ENCODE assay signal across 21 cellular contexts in the genomic region with DNA sequence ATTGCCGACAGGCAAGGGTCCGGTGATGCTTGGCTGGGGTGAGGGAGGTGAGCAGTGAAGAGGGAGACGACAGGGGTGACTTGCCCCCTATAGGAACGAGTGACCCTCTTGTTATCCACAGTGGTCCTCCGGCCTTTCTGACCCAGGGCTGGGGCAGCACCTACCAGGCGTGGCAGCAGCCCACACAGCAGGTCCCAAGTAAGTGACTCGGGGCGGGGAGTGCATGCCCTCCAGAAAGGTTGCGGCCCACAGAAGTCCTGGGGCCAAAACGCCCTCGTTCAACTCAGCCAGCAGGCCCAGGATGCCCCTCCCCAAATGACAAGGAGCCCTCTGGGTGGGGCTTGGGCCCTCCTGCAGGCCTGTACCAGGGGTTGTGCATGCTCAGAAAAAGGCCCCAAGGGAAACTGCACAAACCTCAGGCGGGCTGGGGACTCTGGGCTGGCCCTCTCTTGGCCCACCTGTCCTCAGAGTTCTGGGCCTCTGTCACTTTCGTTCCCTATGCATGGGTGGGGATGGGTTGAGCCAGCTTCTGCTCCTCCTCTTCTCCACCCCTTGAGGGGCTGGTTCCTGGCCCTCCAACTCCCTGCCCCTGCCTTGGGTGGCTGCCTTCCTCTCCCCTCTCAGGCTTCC. TPM values are rescaled to one million over a fixed set of nuclear protein-coding genes. Genes with fewer than 3 reads are reported as not detected.
"Had no signal": no experiment of that assay in that cellular context is flagged by ENCODE, and none has a peak within 500 bp of the region (broad histone marks: within the 10 kb centered on the region; RNA-seq: fewer than 3 reads in every experiment).

No MANE protein-coding gene starts in this region.

- H3K4me3 Mint-ChIP-seq: naive thymus-derived CD8-positive, alpha-beta T cell; stimulated activated effector memory CD8-positive, alpha-beta T cell treated with anti-CD3 and anti-CD28 coated beads, Interleukin-12 subunit alpha, Interleukin-12 subunit beta, amount 100 ng/mL, for 72 hours; stimulated activated naive CD8-positive, alpha-beta T cell treated with anti-CD3 and anti-CD28 coated beads, Interleukin-15, amount 100 ng/mL, for 72 hours had no signal

- H3K4me1 ChIP-seq: gastrocnemius medialis, testis, tibial nerve had no signal

- H3K27ac ChIP-seq: epithelial cell of prostate, esophagus muscularis mucosa, gastrocnemius medialis, testis, tibial nerve had no signal

- FAIRE-seq: endometrium, islet of Langerhans, small intestine had no signal

- H3K27ac Mint-ChIP-seq: naive thymus-derived CD8-positive, alpha-beta T cell; stimulated activated effector memory CD8-positive, alpha-beta T cell treated with anti-CD3 and anti-CD28 coated beads, Interleukin-12 subunit alpha, Interleukin-12 subunit beta, amount 100 ng/mL, for 72 hours had no signal

- H3K27me3 Mint-ChIP-seq: naive thymus-derived CD8-positive, alpha-beta T cell; stimulated activated naive CD8-positive, alpha-beta T cell treated with anti-CD3 and anti-CD28 coated beads, Interleukin-15, amount 100 ng/mL, for 72 hours had no signal

- H3K27me3 ChIP-seq: esophagus muscularis mucosa, gastrocnemius medialis, heart right ventricle, testis, tibial nerve had no signal

- ATAC-seq: gastrocnemius medialis; left lobe of liver; mucosa of descending colon; naive thymus-derived CD8-positive, alpha-beta T cell; stimulated activated effector memory CD8-positive, alpha-beta T cell treated with anti-CD3 and anti-CD28 coated beads, Interleukin-12 subunit alpha, Interleukin-12 subunit beta, amount 100 ng/mL, for 72 hours; stimulated activated naive CD8-positive, alpha-beta T cell treated with anti-CD3 and anti-CD28 coated beads, Interleukin-15, amount 100 ng/mL, for 72 hours had no signal

- DNase-seq: effector memory CD4-positive, alpha-beta T cell; gastrocnemius medialis; heart right ventricle; hypothalamus; mucosa of descending colon; naive thymus-derived CD8-positive, alpha-beta T cell; small intestine; stimulated activated CD4-positive, alpha-beta T cell treated with anti-CD3 and anti-CD28 coated beads, Interleukin-4, amount 100 ng/mL, for 1 hour; stimulated activated CD8-positive, alpha-beta memory T cell treated with anti-CD3 and anti-CD28 coated beads, Interleukin-4, amount 100 ng/mL, for 48 hours; stimulated activated naive CD8-positive, alpha-beta T cell treated with anti-CD3 and anti-CD28 coated beads, Interleukin-15, amount 100 ng/mL, for 72 hours; testis had no signal

- H3K9me3 Mint-ChIP-seq: naive thymus-derived CD8-positive, alpha-beta T cell; stimulated activated effector memory CD8-positive, alpha-beta T cell treated with anti-CD3 and anti-CD28 coated beads, Interleukin-12 subunit alpha, Interleukin-12 subunit beta, amount 100 ng/mL, for 72 hours; stimulated activated naive CD8-positive, alpha-beta T cell treated with anti-CD3 and anti-CD28 coated beads, Interleukin-15, amount 100 ng/mL, for 72 hours had no signal

- H3K4me1 Mint-ChIP-seq: stimulated activated effector memory CD8-positive, alpha-beta T cell treated with anti-CD3 and anti-CD28 coated beads, Interleukin-12 subunit alpha, Interleukin-12 subunit beta, amount 100 ng/mL, for 72 hours; stimulated activated naive CD8-positive, alpha-beta T cell treated with anti-CD3 and anti-CD28 coated beads, Interleukin-15, amount 100 ng/mL, for 72 hours had no signal

- H3K4me3 ChIP-seq: esophagus muscularis mucosa, gastrocnemius medialis, heart right ventricle, mucosa of descending colon, testis, tibial nerve had no signal

- H3K9me3 ChIP-seq: esophagus muscularis mucosa, gastrocnemius medialis, heart right ventricle, mucosa of descending colon, testis, tibial nerve had no signal

RNA-seq across cellular contexts. Expression of gene PRDM12, which starts 32.2 kb away (rescaled TPM):
- total RNA-seq: esophagus muscularis mucosa, fibroblast of villous mesenchyme, gastrocnemius medialis, heart right ventricle, osteocyte, subcutaneous adipose tissue, tibial nerve had no signal
